Comparison of ENCODE assay signal across 22 cellular contexts in the genomic region with DNA sequence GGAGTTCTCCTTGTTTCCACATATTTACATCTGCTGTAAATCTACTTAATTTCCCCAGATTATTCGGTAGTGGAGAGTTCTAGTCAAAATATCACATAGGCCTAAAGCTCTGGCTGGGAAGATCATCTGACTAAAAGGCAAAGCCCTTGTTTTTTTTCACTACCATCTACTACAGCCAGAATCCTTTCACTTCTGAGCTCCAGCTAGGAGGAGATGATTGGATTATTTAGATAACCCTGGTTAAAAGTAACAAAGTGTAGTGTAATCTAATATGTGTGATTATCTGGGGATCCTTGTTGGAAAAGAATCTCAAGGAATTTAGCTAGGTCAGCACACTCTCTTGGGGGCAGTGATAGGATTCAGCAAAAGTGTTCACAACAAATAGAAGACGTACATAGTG.
DNase-seq lines count a peak whose midpoint lies in the region; ATAC-seq and TF ChIP-seq lines count a peak whose summit lies in the region.
"Had no signal": no experiment of that assay in that cellular context is flagged by ENCODE, and none has a peak within 500 bp of the region (broad histone marks: within the 10 kb centered on the region; RNA-seq: fewer than 3 reads in every experiment).

No MANE protein-coding gene starts in this region.

- no TSS peak for BruUV-seq in PC-9 (replicated peaks; lab: Mats Ljungman, UMichigan)

- POLR2A ChIA-PET in AG04450 (lab: Yijun Ruan, JAX) = interaction anchor here (0.7 kb wide), 1 partner anchor 54 kb away, joined by 3 read pairs; no protein-coding TSS in a partner anchor
- POLR2A ChIA-PET in PC-9 (lab: Charles Lee; ENCODE audit: unreplicated experiment) = interaction anchor here (0.6 kb wide), 1 partner anchor 123 kb away, joined by 10 read pairs; no protein-coding TSS in a partner anchor
- POLR2A ChIA-PET in activated CD4-positive, alpha-beta T cell treated with anti-CD3 and anti-CD28 coated beads, Interleukin-2, amount 10 ng/mL, durations not matched to agents 7 days and 5 days (lab: Charles Lee) = no interaction called here

- no peak overlapping the region for H3K4me3 Mint-ChIP-seq in neural progenitor cell
- H3K4me3 Mint-ChIP-seq in activated CD4-positive, alpha-beta T cell treated with anti-CD3 and anti-CD28 coated beads, Interleukin-2, amount 10 ng/mL, durations not matched to agents 7 days and 5 days = no peak overlapping the region
- H3K4me3 Mint-ChIP-seq: activated CD8-positive, alpha-beta T cell treated with anti-CD3 and anti-CD28 coated beads, Interleukin-2, amount 10 ng/mL, durations not matched to agents 7 days and 5 days; activated T-helper 1 cell treated with anti-CD3 and anti-CD28 coated beads, Interleukin-12 subunit alpha, Interleukin-12 subunit beta, Interleukin-2, Interleukin-4 antibody, amounts not matched to agents 30 ng/mL and 10 ng/mL and 1 ng/mL, durations not matched to agents 14 hours and 24 hours and 36 hours; CD4-positive, CD25-positive, alpha-beta regulatory T cell; naive B cell had no signal

- no peaks in the 10 kb centered on the region for H3K36me3 Mint-ChIP-seq in neural progenitor cell
- H3K36me3 Mint-ChIP-seq in activated CD4-positive, alpha-beta T cell treated with anti-CD3 and anti-CD28 coated beads, Interleukin-2, amount 10 ng/mL, durations not matched to agents 7 days and 5 days (ENCODE audit: low read depth) = no peaks in the 10 kb centered on the region
- H3K36me3 Mint-ChIP-seq: CD4-positive, CD25-positive, alpha-beta regulatory T cell; naive B cell had no signal

- H2AFZ ChIP-seq in PC-9 (no peak overlapping the region), neural progenitor cell (replicated peaks) (no peak overlapping the region)

- H3K4me3 ChIP-seq in AG04450 (ENCODE audit: low read depth, low read length) (no peak overlapping the region), PC-9 (no peak overlapping the region), fibroblast of villous mesenchyme (ENCODE audit: low read depth, low read length) (no peak overlapping the region), neural progenitor cell (no peak overlapping the region)
- H3K4me3 ChIP-seq: A549, adrenal gland, colonic mucosa, suprapubic skin had no signal

- H4K20me1 ChIP-seq in PC-9 (ENCODE audit: insufficient read depth) (no peaks in the 10 kb centered on the region), neural progenitor cell (ENCODE audit: low read depth) (no peaks in the 10 kb centered on the region)

- peaks cover 22% of the 10 kb centered on the region for H3K4me1 Mint-ChIP-seq in neural progenitor cell
- H3K4me1 Mint-ChIP-seq in activated CD4-positive, alpha-beta T cell treated with anti-CD3 and anti-CD28 coated beads, Interleukin-2, amount 10 ng/mL, durations not matched to agents 7 days and 5 days = no peaks in the 10 kb centered on the region
- H3K4me1 Mint-ChIP-seq: naive B cell had no signal

- H3K27ac ChIP-seq in AG04450 (ENCODE audit: low read depth, low read length) (no peak overlapping the region), PC-9 (peak overlapping the region; percentile 65), neural progenitor cell (no peak overlapping the region)
- H3K27ac ChIP-seq: A549, adrenal gland, colonic mucosa, suprapubic skin had no signal

- no peak overlapping the region for H3K9ac ChIP-seq in neural progenitor cell

- peaks cover 6% of the 10 kb centered on the region for H3K9me3 Mint-ChIP-seq in neural progenitor cell
- no peaks in the 10 kb centered on the region for H3K9me3 Mint-ChIP-seq in activated CD4-positive, alpha-beta T cell treated with anti-CD3 and anti-CD28 coated beads, Interleukin-2, amount 10 ng/mL, durations not matched to agents 7 days and 5 days
- H3K9me3 Mint-ChIP-seq: activated T-helper 1 cell treated with anti-CD3 and anti-CD28 coated beads, Interleukin-12 subunit alpha, Interleukin-12 subunit beta, Interleukin-2, Interleukin-4 antibody, amounts not matched to agents 30 ng/mL and 10 ng/mL and 1 ng/mL, durations not matched to agents 14 hours and 24 hours and 36 hours had no signal

- no peak for TF ChIP-seq CTCF in AG04450 (IDR thresholded peaks at IDR 0.05; ENCODE audit: low read depth, low read length)
- no peak for TF ChIP-seq CTCF in PC-9 (conservative IDR thresholded peaks at IDR 0.05)
- no peak for TF ChIP-seq CTCF in fibroblast of villous mesenchyme (IDR thresholded peaks at IDR 0.05; ENCODE audit: insufficient read depth, low read depth, low read length)
- TF ChIP-seq CTCF in neural progenitor cell (IDR thresholded peaks at IDR 0.05) = no peak

- H3K27me3 Mint-ChIP-seq in neural progenitor cell (ENCODE audit: insufficient read depth, low read depth) = peaks cover 11% of the 10 kb centered on the region
- H3K27me3 Mint-ChIP-seq in activated CD4-positive, alpha-beta T cell treated with anti-CD3 and anti-CD28 coated beads, Interleukin-2, amount 10 ng/mL, durations not matched to agents 7 days and 5 days = no peaks in the 10 kb centered on the region
- H3K27me3 Mint-ChIP-seq: CD4-positive, CD25-positive, alpha-beta regulatory T cell had no signal

- CTCF ChIA-PET in AG04450 (lab: Charles Lee) (interaction anchor here (0.6 kb wide), 1 partner anchor 169 kb away, joined by 3 read pairs; no protein-coding TSS in a partner anchor), PC-9 (lab: Charles Lee) (no interaction called here)
- CTCF ChIA-PET in activated CD4-positive, alpha-beta T cell treated with anti-CD3 and anti-CD28 coated beads, Interleukin-2, amount 10 ng/mL, durations not matched to agents 7 days and 5 days (lab: Charles Lee) = interaction anchor here (1.2 kb wide), 1 partner anchor 9 kb away, joined by 3 read pairs; no protein-coding TSS in a partner anchor

- intact Hi-C loops in PC-9 (cut with micrococcal nuclease; ENCODE audit: unreplicated experiment) = no loop called here

- peak overlapping the region; percentile 57 for H3K4me2 ChIP-seq in PC-9
- H3K4me2 ChIP-seq in neural progenitor cell = peak overlapping the region; percentile 65
- H3K4me2 ChIP-seq: A549 had no signal

- H3K9me3 ChIP-seq in AG04450 (ENCODE audit: control insufficient read depth, insufficient read depth, low read length) = no peaks in the 10 kb centered on the region
- H3K9me3 ChIP-seq in PC-9 (ENCODE audit: insufficient read depth, low read depth) = no peaks in the 10 kb centered on the region
- H3K9me3 ChIP-seq in neural progenitor cell (ENCODE audit: low read depth) = no peaks in the 10 kb centered on the region
- H3K9me3 ChIP-seq: A549, adrenal gland, colonic mucosa, suprapubic skin had no signal

- peaks cover 26% of the 10 kb centered on the region for H3F3A ChIP-seq in PC-9 (ENCODE audit: insufficient read depth, low read depth)
- peaks cover 17% of the 10 kb centered on the region for H3F3A ChIP-seq in neural progenitor cell (ENCODE audit: low read depth)

- H3K4me1 ChIP-seq in PC-9 (replicated peaks; ENCODE audit: insufficient read depth) (peaks cover 36% of the 10 kb centered on the region), neural progenitor cell (peaks cover 20% of the 10 kb centered on the region)
- H3K4me1 ChIP-seq: A549, adrenal gland, colonic mucosa, suprapubic skin had no signal

- no peaks in the 10 kb centered on the region for H3K27me3 ChIP-seq in AG04450 (ENCODE audit: control insufficient read depth, insufficient read depth, low read length)
- no peaks in the 10 kb centered on the region for H3K27me3 ChIP-seq in PC-9 (ENCODE audit: insufficient read depth, low read depth)
- H3K27me3 ChIP-seq in neural progenitor cell = no peaks in the 10 kb centered on the region
- H3K27me3 ChIP-seq: adrenal gland, colonic mucosa, suprapubic skin had no signal

- peak; percentile 43 for DNase-seq in AG04450 (ENCODE audit: low read depth, low spot score)
- no peak for DNase-seq in PC-9
- DNase-seq in fibroblast of villous mesenchyme (ENCODE audit: low read depth) = peak; percentile 57
- no peak for DNase-seq in neural progenitor cell (ENCODE audit: low spot score)
- no peak for DNase-seq in activated CD4-positive, alpha-beta T cell treated with anti-CD3 and anti-CD28 coated beads, Interleukin-2, amount 10 ng/mL, durations not matched to agents 7 days and 5 days
- DNase-seq in NCI-H2107 (lab: John Stamatoyannopoulos, UW) = no peak
- no peak for DNase-seq in SKM-1 (lab: John Stamatoyannopoulos, UW; ENCODE audit: unreplicated experiment)
- DNase-seq: activated CD8-positive, alpha-beta T cell treated with anti-CD3 and anti-CD28 coated beads, Interleukin-2, amount 10 ng/mL, durations not matched to agents 7 days and 5 days; adrenal gland; CD4-positive, CD25-positive, alpha-beta regulatory T cell; colonic mucosa; DMS79 treated with DMSO at 0.1 percent for 48 hours; left colon; naive B cell; NCI-H2081; NCI-H69; stimulated activated CD4-positive, alpha-beta T cell treated with anti-CD3 and anti-CD28 coated beads, Interleukin-2, amount 100 ng/mL, for 48 hours had no signal

- 0 out of 2 replicates have a peak, but pooled peaks cover 4% of the 10 kb centered on the region for H3K9me2 ChIP-seq in PC-9 (ENCODE audit: insufficient read depth)

- ATAC-seq in HG03520 (IDR thresholded peaks at IDR 0.05; ENCODE audit: unreplicated experiment) = no peak
- ATAC-seq: A549; activated CD8-positive, alpha-beta T cell treated with anti-CD3 and anti-CD28 coated beads, Interleukin-2, amount 10 ng/mL, durations not matched to agents 7 days and 5 days; left colon; Panc1 had no signal

- H3K27ac Mint-ChIP-seq in neural progenitor cell = peak overlapping the region; percentile 81
- H3K27ac Mint-ChIP-seq in activated CD4-positive, alpha-beta T cell treated with anti-CD3 and anti-CD28 coated beads, Interleukin-2, amount 10 ng/mL, durations not matched to agents 7 days and 5 days = no peak overlapping the region
- H3K27ac Mint-ChIP-seq: activated CD8-positive, alpha-beta T cell treated with anti-CD3 and anti-CD28 coated beads, Interleukin-2, amount 10 ng/mL, durations not matched to agents 7 days and 5 days; activated T-helper 1 cell treated with anti-CD3 and anti-CD28 coated beads, Interleukin-12 subunit alpha, Interleukin-12 subunit beta, Interleukin-2, Interleukin-4 antibody, amounts not matched to agents 30 ng/mL and 10 ng/mL and 1 ng/mL, durations not matched to agents 14 hours and 24 hours and 36 hours; CD4-positive, CD25-positive, alpha-beta regulatory T cell; naive B cell had no signal

- H3K79me2 ChIP-seq in PC-9 (ENCODE audit: low read depth) = no peaks in the 10 kb centered on the region
- H3K79me2 ChIP-seq in neural progenitor cell (ENCODE audit: low read depth) = no peaks in the 10 kb centered on the region

- H3K36me3 ChIP-seq in PC-9 (ENCODE audit: low read depth) (no peaks in the 10 kb centered on the region), neural progenitor cell (no peaks in the 10 kb centered on the region)
- H3K36me3 ChIP-seq: adrenal gland, colonic mucosa, suprapubic skin had no signal

Comparison
In these comparisons a context has a peak if more than half of its experiments do, and no peak if none do; other contexts are left out.
1. DNase-seq: peak in AG04450 (single experiment) and fibroblast of villous mesenchyme (single experiment); none in PC-9 (0 of 2), neural progenitor cell (single experiment), activated CD4-positive, alpha-beta T cell treated with anti-CD3 and anti-CD28 coated beads, Interleukin-2, amount 10 ng/mL, durations not matched to agents 7 days and 5 days (single experiment), NCI-H2107 (single experiment) and SKM-1 (single experiment).